14 cellular contexts compared by ENCODE assay signal in genomic region chr15:22873204-22873701, GRCh38. TPM values are rescaled to one million over a fixed set of nuclear protein-coding genes. Genes with fewer than 3 reads are reported as not detected.
A peak's percentile ranks its signal among the peaks of the same experiment; 100 is the strongest.
DNase-seq lines count a peak whose midpoint lies in the region; ATAC-seq and TF ChIP-seq lines count a peak whose summit lies in the region.
"Had no signal": no experiment of that assay in that cellular context is flagged by ENCODE, and none has a peak within 500 bp of the region (broad histone marks: within the 10 kb centered on the region; RNA-seq: fewer than 3 reads in every experiment).

No MANE protein-coding gene starts in this region.

- TF ChIP-seq RAD21 in IMR-90 (IDR thresholded peaks at IDR 0.05; ENCODE audit: low read length), result no peak

- H3K4ac ChIP-seq in IMR-90 (ENCODE audit: low read depth, low read length), result peak overlapping the region; percentile 84

- H3K14ac ChIP-seq in IMR-90 (replicated peaks; ENCODE audit: low read depth, low read length), result peak overlapping the region; percentile 89

- CTCF ChIA-PET in IMR-90 (lab: Yijun Ruan, JAX), result no interaction called here

- H2BK120ac ChIP-seq in IMR-90 (ENCODE audit: low read depth, low read length), result peak overlapping the region; percentile 66; the same call in 1 of the 2 replicates

- intact Hi-C loops in IMR-90 (cut with micrococcal nuclease), result no loop called here

- H2AFZ ChIP-seq in IMR-90 (replicated peaks; ENCODE audit: low read length, poor library complexity), result peak overlapping the region; percentile 82

- 64% methylated on average over 13 of the region's 15 CpGs; no CpG with 5 or more reads in 1 of the 2 experiments for WGBS in IMR-90 (ENCODE audit: extremely low coverage in 2 of 2, insufficient read length in 1 of 2), 2 experiments

- peak overlapping the region; percentile 35; the same call in 1 of the 2 replicates for H4K91ac ChIP-seq in IMR-90 (ENCODE audit: insufficient read depth, low read depth, low read length)

- no peaks in the 10 kb centered on the region for H3K27me3 Mint-ChIP-seq in neural crest cell (ENCODE audit: low read depth)
- H3K27me3 Mint-ChIP-seq in naive thymus-derived CD8-positive, alpha-beta T cell, result peaks cover 0 to 4% (median 0%) of the 10 kb centered on the region in 5 donors

- POLR2A ChIA-PET in IMR-90 (lab: Charles Lee; ENCODE audit: unreplicated experiment), result no interaction called here
- POLR2A ChIA-PET in naive thymus-derived CD8-positive, alpha-beta T cell (lab: Charles Lee), result interaction anchor here (1.1 kb wide), 1 partner anchor 36 kb away, joined by 5 read pairs; no protein-coding TSS in a partner anchor

- peak overlapping the region; percentile 0; the same call in 1 of the 2 replicates for H4K5ac ChIP-seq in IMR-90 (ENCODE audit: low read depth, low read length)

- H3K9me3 Mint-ChIP-seq in neural crest cell, result no peaks in the 10 kb centered on the region
- peaks cover 0 to 6% (median 0%) of the 10 kb centered on the region in 9 donors for H3K9me3 Mint-ChIP-seq in naive thymus-derived CD8-positive, alpha-beta T cell
- H3K9me3 Mint-ChIP-seq: activated T-cell treated with anti-CD3 and anti-CD28 coated beads, Interleukin-2, amount 50 U/mL, for 72 hours; CD8-positive, alpha-beta T cell had no signal

- peak; percentile 86 for ATAC-seq in IMR-90 (ENCODE audit: low read depth)
- peak; percentile 5 for ATAC-seq in esophagus mucosa
- ATAC-seq in HG03097 (IDR thresholded peaks at IDR 0.05; ENCODE audit: low FRiP score, unreplicated experiment), result no peak
- no peak for ATAC-seq in naive thymus-derived CD8-positive, alpha-beta T cell
- no peak for ATAC-seq in HG03442 (IDR thresholded peaks at IDR 0.05; ENCODE audit: unreplicated experiment)
- ATAC-seq: activated T-cell treated with anti-CD3 and anti-CD28 coated beads, Interleukin-2, amount 50 U/mL, for 72 hours; CD8-positive, alpha-beta T cell had no signal

- H3K18ac ChIP-seq in IMR-90 (ENCODE audit: low read depth, low read length), result peak overlapping the region; percentile 2; the same call in 1 of the 2 replicates

- peaks cover 5 to 16% (median 14%) of the 10 kb centered on the region in 11 experiments; a peak in 19 of 22 replicates for H3K9me3 ChIP-seq in BLaER1 treated with 17β-estradiol and CSF1 and Interleukin-3, amounts not matched to agents 10 nM and 100 nM (replicated peaks in 1 of 11)
- peaks cover 3% of the 10 kb centered on the region; the same call in 1 of the 2 replicates for H3K9me3 ChIP-seq in IMR-90 (ENCODE audit: control insufficient read depth, insufficient read depth, low read length)

- no peak overlapping the region for H3K4me3 Mint-ChIP-seq in neural crest cell
- no peak overlapping the region for H3K4me3 Mint-ChIP-seq in naive thymus-derived CD8-positive, alpha-beta T cell
- H3K4me3 Mint-ChIP-seq: activated T-cell treated with anti-CD3 and anti-CD28 coated beads, Interleukin-2, amount 50 U/mL, for 72 hours; CD8-positive, alpha-beta T cell had no signal

- peak overlapping the region in 9 of 11 experiments; percentile 39 to 81 (median 72); a peak in 18 of 22 replicates for H3K4me2 ChIP-seq in BLaER1 treated with 17β-estradiol and CSF1 and Interleukin-3, amounts not matched to agents 10 nM and 100 nM
- peak overlapping the region; percentile 19; the same call in 1 of the 2 replicates for H3K4me2 ChIP-seq in IMR-90 (ENCODE audit: low read depth, low read length)

- H3K9ac ChIP-seq in BLaER1 treated with 17β-estradiol and CSF1 and Interleukin-3, amounts not matched to agents 10 nM and 100 nM, result peak overlapping the region in 5 of 11 experiments; percentile 16 to 63 (median 39); a peak in 6 of 22 replicates
- no peak overlapping the region for H3K9ac ChIP-seq in IMR-90 (ENCODE audit: low read depth, low read length)

- peaks cover 0 to 95% (median 16%) of the 10 kb centered on the region in 11 experiments; a peak in 15 of 22 replicates for H4K20me1 ChIP-seq in BLaER1 treated with 17β-estradiol and CSF1 and Interleukin-3, amounts not matched to agents 10 nM and 100 nM
- H4K20me1 ChIP-seq in IMR-90 (ENCODE audit: insufficient read depth, low read length), result peaks cover 21% of the 10 kb centered on the region; the same call in 1 of the 2 replicates

- BruUV-seq in IMR-90 (replicated peaks; lab: Mats Ljungman, UMichigan), result no TSS peak

- no peak for TF ChIP-seq POLR2A in IMR-90 (IDR thresholded peaks at IDR 0.05; ENCODE audit: low read depth, low read length)

- H2BK15ac ChIP-seq in IMR-90 (ENCODE audit: low read depth, low read length), result peak overlapping the region; percentile 1; the same call in 1 of the 3 replicates

- in situ Hi-C loops in IMR-90 (cut with MboI; ENCODE audit: low sequenced_read_pairs), result no loop called here

- peak overlapping the region; percentile 69; the same call in 1 of the 2 replicates for H2BK20ac ChIP-seq in IMR-90 (ENCODE audit: low read depth, low read length)

- dilution Hi-C loops in IMR-90 (cut with HindIII; ENCODE audit: low sequenced_read_pairs, unreplicated experiment), result no loop called here

- peaks cover 87 to 100% (median 99%) of the 10 kb centered on the region in 11 experiments for H3K36me3 ChIP-seq in BLaER1 treated with 17β-estradiol and CSF1 and Interleukin-3, amounts not matched to agents 10 nM and 100 nM
- peaks cover 63% of the 10 kb centered on the region for H3K36me3 ChIP-seq in IMR-90 (ENCODE audit: control insufficient read depth, insufficient read depth, low read length)

- H3K79me1 ChIP-seq in IMR-90 (ENCODE audit: low read depth in 1 of 2, low read length in 2 of 2), result peaks cover 17 to 50% of the 10 kb centered on the region in 2 experiments

- peaks cover 44% of the 10 kb centered on the region for H3K36me3 Mint-ChIP-seq in neural crest cell (ENCODE audit: low read depth)
- H3K36me3 Mint-ChIP-seq in naive thymus-derived CD8-positive, alpha-beta T cell, result peaks cover 0 to 10% (median 1%) of the 10 kb centered on the region in 3 donors

- H3K4me3 ChIP-seq in BLaER1 treated with 17β-estradiol and CSF1 and Interleukin-3, amounts not matched to agents 10 nM and 100 nM, result peak overlapping the region in 2 of 10 experiments; percentile 5 to 15; a peak in 1 of 20 replicates
- H3K4me3 ChIP-seq in IMR-90 (ENCODE audit: insufficient read depth, low read depth, low read length), result no peak overlapping the region

- H3K27ac Mint-ChIP-seq in neural crest cell (ENCODE audit: unreplicated experiment), result peak overlapping the region; percentile 94
- peak overlapping the region in 1 of 10 donors; percentile 28 for H3K27ac Mint-ChIP-seq in naive thymus-derived CD8-positive, alpha-beta T cell
- H3K27ac Mint-ChIP-seq: activated T-cell treated with anti-CD3 and anti-CD28 coated beads, Interleukin-2, amount 50 U/mL, for 72 hours; CD8-positive, alpha-beta T cell had no signal

- H3K27ac ChIP-seq in BLaER1 treated with 17β-estradiol and CSF1 and Interleukin-3, amounts not matched to agents 10 nM and 100 nM, result peak overlapping the region in 8 of 11 experiments; percentile 14 to 65 (median 51); a peak in 13 of 22 replicates
- H3K27ac ChIP-seq in IMR-90 (ENCODE audit: insufficient read depth, low read length), result peak overlapping the region; percentile 78

- peak overlapping the region; percentile 97 for H2AK5ac ChIP-seq in IMR-90 (ENCODE audit: low read depth, low read length)

- peak overlapping the region; percentile 74 for H2BK5ac ChIP-seq in IMR-90 (ENCODE audit: low read depth, low read length, poor library complexity, severe bottlenecking)

- H3K23ac ChIP-seq in IMR-90 (ENCODE audit: low read depth, low read length), result peak overlapping the region; percentile 84

- H4K8ac ChIP-seq in IMR-90 (ENCODE audit: low read depth in 2 of 2, low read length in 2 of 2), result peak overlapping the region in 1 of 2 experiments; percentile 84; a peak in 2 of 4 replicates

- H3K27me3 ChIP-seq in BLaER1 treated with 17β-estradiol and CSF1 and Interleukin-3, amounts not matched to agents 10 nM and 100 nM, result no peaks in the 10 kb centered on the region
- no peaks in the 10 kb centered on the region for H3K27me3 ChIP-seq in IMR-90 (ENCODE audit: control insufficient read depth, insufficient read depth, low read length)

- peaks cover 6% of the 10 kb centered on the region for H3K4me1 Mint-ChIP-seq in neural crest cell
- H3K4me1 Mint-ChIP-seq in naive thymus-derived CD8-positive, alpha-beta T cell, result peaks cover 0 to 1% (median 0%) of the 10 kb centered on the region in 4 donors

- H3K56ac ChIP-seq in IMR-90 (ENCODE audit: extremely low read depth, insufficient read depth, low read length), result no peak overlapping the region; the same call in 1 of the 2 replicates

- H3K9me1 ChIP-seq in IMR-90 (ENCODE audit: insufficient read depth, low read length), result peaks cover 36% of the 10 kb centered on the region

- TF ChIP-seq CTCF in IMR-90 (conservative IDR thresholded peaks at IDR 0.05; ENCODE audit: low read depth, low read length) (no peak), neural crest cell (conservative IDR thresholded peaks at IDR 0.05) (no peak)

- peak overlapping the region; percentile 96 for H2AK9ac ChIP-seq in IMR-90 (replicated peaks; ENCODE audit: low read depth, low read length, poor library complexity)

- DNase-seq in IMR-90 (peak; percentile 92), neural crest cell (ENCODE audit: low read depth, low spot score) (no peak), NCI-H1417 (lab: John Stamatoyannopoulos, UW) (no peak)
- DNase-seq in naive thymus-derived CD8-positive, alpha-beta T cell, result no peak
- DNase-seq: activated T-cell treated with anti-CD3 and anti-CD28 coated beads, Interleukin-2, amount 50 U/mL, for 72 hours; CD8-positive, alpha-beta T cell; foreskin melanocyte; midbrain; NCI-H187; OCI-M1 had no signal

- H3K4me1 ChIP-seq in BLaER1 treated with 17β-estradiol and CSF1 and Interleukin-3, amounts not matched to agents 10 nM and 100 nM, result peaks cover 0 to 40% (median 26%) of the 10 kb centered on the region in 10 experiments; a peak in 16 of 20 replicates
- H3K4me1 ChIP-seq in IMR-90 (ENCODE audit: control insufficient read depth, insufficient read depth, low read length), result peaks cover 10% of the 10 kb centered on the region

TF ChIP-seq in IMR-90, 13 proteins besides CTCF, POLR2A, EP300 and RAD21 (continues in another document):
- TF ChIP-seq SMC3 (IDR thresholded peaks at IDR 0.05; ENCODE audit: low read depth, low read length) (no peak), FOS (IDR thresholded peaks at IDR 0.05; ENCODE audit: low read depth, low read length) (0 out of 2 replicates have a peak, but pooled peaks have one; percentile 13)

RNA-seq across cellular contexts. Expression of gene NIPA2, which starts 34.8 kb away (rescaled TPM):
- 38.0 and 78.6 TPM in 2 replicates for total RNA-seq in IMR-90 (2012; rRNA removed)
- 25.6 and 33.0 TPM in 2 replicates for polyA plus RNA-seq in IMR-90 (2012; rRNA removed)
- 18.0 and 19.5 TPM in 2 replicates for polyA plus RNA-seq in IMR-90 (2012; cell fraction: cytosol; rRNA removed)
- 8.5 and 13.9 TPM in 2 replicates for polyA plus RNA-seq in IMR-90 (2012; cell fraction: nucleus; rRNA removed; ENCODE audit: low replicate concordance)
- 32.0 TPM for total RNA-seq in esophagus mucosa
- total RNA-seq in neural crest cell, result 49.9 and 53.5 TPM in 2 replicates
- total RNA-seq in naive thymus-derived CD8-positive, alpha-beta T cell, result 10 to 100 TPM; 40.8 to 44.3 TPM
- 10 to 100 TPM; 35.9 to 44.8 (median 36.8) TPM for polyA plus RNA-seq in naive thymus-derived CD8-positive, alpha-beta T cell

Comparison
In these comparisons a context has a peak if more than half of its experiments do, and no peak if none do; other contexts are left out.
1. ATAC-seq: peak in IMR-90 (single experiment) and esophagus mucosa (single experiment); none in HG03097 (single experiment), naive thymus-derived CD8-positive, alpha-beta T cell (0 of 2) and HG03442 (single experiment).